In the genomic region with DNA sequence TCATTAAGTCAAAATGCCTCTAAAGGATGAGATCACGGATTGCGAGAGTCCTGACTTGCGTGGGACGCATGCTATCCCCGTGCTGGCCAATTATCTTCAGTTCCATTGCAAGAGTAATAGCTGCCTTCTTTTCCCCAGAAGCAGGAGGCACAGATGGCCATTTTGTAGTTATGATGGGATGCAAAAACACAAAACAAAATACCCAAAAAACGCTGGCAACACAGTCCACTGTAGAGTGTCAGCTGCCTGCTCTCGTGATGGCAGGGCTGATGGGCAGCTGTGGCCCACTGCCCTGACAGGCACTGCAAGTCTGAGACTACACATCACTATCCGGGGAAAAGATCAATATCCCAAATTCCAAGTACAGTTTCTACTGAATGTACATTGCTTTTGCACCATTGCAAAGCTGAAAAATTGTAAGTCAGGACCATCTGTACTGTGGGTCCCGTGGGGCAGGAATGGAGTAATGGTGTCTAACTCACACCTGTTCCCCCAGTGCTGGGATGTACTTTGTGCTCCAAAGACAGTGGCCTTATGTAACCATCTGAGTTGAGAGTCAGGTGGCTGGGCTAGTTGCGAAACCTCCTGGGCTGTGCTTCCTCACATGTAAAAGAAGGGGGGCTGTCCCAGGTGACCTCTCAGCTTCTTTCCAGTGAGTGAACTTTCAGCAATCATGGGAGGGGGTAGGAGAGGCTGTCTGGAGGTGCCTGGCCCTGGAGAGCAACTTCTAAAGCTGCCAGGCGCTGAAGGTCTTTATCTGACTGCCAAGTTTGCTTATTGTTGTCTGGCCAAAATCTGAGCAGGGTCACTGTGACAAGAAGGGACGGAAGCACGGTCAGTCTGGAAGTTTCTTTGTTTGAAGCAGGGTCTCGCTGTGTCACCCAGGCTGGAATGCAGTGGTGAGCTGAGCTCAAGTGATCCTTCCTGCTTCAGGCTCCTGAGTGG, we compare ENCODE assay signal across 14 cellular contexts. TPM values are rescaled to one million over a fixed set of nuclear protein-coding genes. Genes with fewer than 3 reads are reported as not detected.
DNase-seq lines count a peak whose midpoint lies in the region; ATAC-seq, FAIRE-seq and TF ChIP-seq lines count a peak whose summit lies in the region.
"Had no signal": no experiment of that assay in that cellular context is flagged by ENCODE, and none has a peak within 500 bp of the region (broad histone marks: within the 10 kb centered on the region; RNA-seq: fewer than 3 reads in every experiment).

No MANE protein-coding gene starts in this region.

- ATAC-seq in heart left ventricle (peak in 3 of 4 donors; percentile 45 to 73 (median 56)), pancreas (peak; percentile 63 to 87 (median 74))
- ATAC-seq: stimulated activated naive B cell treated with anti-CD40 and anti-IgM and Interleukin-4, amounts not matched to agents 10 μg/mL and 1 μg/mL and 100 μg/mL, for 72 hours had no signal

- H3K4me1 ChIP-seq in heart left ventricle, result peaks cover 0 to 18% (median 5%) of the 10 kb centered on the region in 12 donors
- peaks cover 0 to 6% (median 0%) of the 10 kb centered on the region in 3 donors for H3K4me1 ChIP-seq in pancreas
- no peaks in the 10 kb centered on the region for H3K4me1 ChIP-seq in A673 (ENCODE audit: insufficient read depth, low read length, poor library complexity, severe bottlenecking)
- H3K4me1 ChIP-seq in Peyer's patch, result peaks cover 0 to 12% (median 6%) of the 10 kb centered on the region in 4 donors

- POLR2A ChIA-PET in A673 (lab: Charles Lee; ENCODE audit: low non-redundant PET), result no interaction called here

- CTCF ChIA-PET in A673 (lab: Charles Lee), result no interaction called here

- H3K9me3 ChIP-seq in heart left ventricle, result no peaks in the 10 kb centered on the region
- no peaks in the 10 kb centered on the region for H3K9me3 ChIP-seq in pancreas
- no peaks in the 10 kb centered on the region for H3K9me3 ChIP-seq in A673 (ENCODE audit: low read depth, low read length, poor library complexity, severe bottlenecking)
- no peaks in the 10 kb centered on the region for H3K9me3 ChIP-seq in Peyer's patch
- H3K9me3 ChIP-seq: neutrophil had no signal

- peak; percentile 66 for DNase-seq in CD14-positive monocyte (ENCODE audit: low spot score)
- DNase-seq in NCI-H1694 treated with DMSO at 0.1 percent for 48 hours (lab: John Stamatoyannopoulos, UW), result peak; percentile 67
- DNase-seq in heart left ventricle, result peak in 4 of 5 donors; percentile 29 to 58 (median 38)
- DNase-seq in pancreas, result peak in 4 of 6 donors; percentile 21 to 55 (median 29)
- no peak for DNase-seq in NCI-H2029 treated with DMSO at 0.1 percent for 48 hours (lab: John Stamatoyannopoulos, UW)
- DNase-seq in ecto neural progenitor cell (ENCODE audit: low spot score), result no peak
- DNase-seq in A673 (ENCODE audit: low spot score), result no peak
- DNase-seq in Peyer's patch, result no peak
- DNase-seq: activated T-cell treated with anti-CD3 and anti-CD28 coated beads for 4 hours; NCI-H345; stimulated activated naive B cell treated with anti-CD40 and anti-IgM and Interleukin-4, amounts not matched to agents 10 μg/mL and 1 μg/mL and 100 μg/mL, for 72 hours had no signal

- H3K27me3 ChIP-seq in heart left ventricle (peaks cover 0 to 24% (median 4%) of the 10 kb centered on the region in 9 donors), pancreas (peaks cover 0 to 8% (median 0%) of the 10 kb centered on the region in 4 donors), A673 (replicated peaks; ENCODE audit: insufficient read depth, low read depth, low read length, poor library complexity) (peaks cover 13% of the 10 kb centered on the region), Peyer's patch (peaks cover 0 to 5% of the 10 kb centered on the region in 2 donors)

- intact Hi-C loops in CD14-positive monocyte (cut with micrococcal nuclease) (no loop called here), heart left ventricle (cut with DNase I) (no loop called here), pancreas (cut with DNase I) (loop anchor here in 1 of 3 donors (10.0 kb wide), 1 partner anchor 96 kb away; no protein-coding TSS in a partner anchor), A673 (cut with micrococcal nuclease; ENCODE audit: unreplicated experiment) (no loop called here)

- no peak overlapping the region for H3K4me3 ChIP-seq in heart left ventricle
- H3K4me3 ChIP-seq in pancreas, result no peak overlapping the region
- H3K4me3 ChIP-seq in A673 (ENCODE audit: low read depth, low read length, poor library complexity, severe bottlenecking), result no peak overlapping the region
- H3K4me3 ChIP-seq in Peyer's patch, result no peak overlapping the region

- 71 to 73% (median 72%) methylated on average over 13 to 14 of the region's 14 CpGs for WGBS in heart left ventricle, 4 donors
- WGBS in pancreas, 2 donors, result 45 to 46% methylated on average over 14 of the region's 14 CpGs

- H3K9me3 Mint-ChIP-seq in CD14-positive monocyte, result peaks cover 0 to 8% (median 0%) of the 10 kb centered on the region in 7 donors
- H3K9me3 Mint-ChIP-seq: stimulated activated naive B cell treated with anti-CD40 and anti-IgM and Interleukin-4, amounts not matched to agents 10 μg/mL and 1 μg/mL and 100 μg/mL, for 72 hours had no signal

- H3K36me3 Mint-ChIP-seq in CD14-positive monocyte, result peaks cover 7 to 8% of the 10 kb centered on the region in 2 donors
- H3K36me3 Mint-ChIP-seq: stimulated activated naive B cell treated with anti-CD40 and anti-IgM and Interleukin-4, amounts not matched to agents 10 μg/mL and 1 μg/mL and 100 μg/mL, for 72 hours had no signal

- H3K27ac Mint-ChIP-seq in CD14-positive monocyte, result peak overlapping the region in 3 of 7 donors; percentile 19 to 63 (median 40)
- H3K27ac Mint-ChIP-seq: stimulated activated naive B cell treated with anti-CD40 and anti-IgM and Interleukin-4, amounts not matched to agents 10 μg/mL and 1 μg/mL and 100 μg/mL, for 72 hours had no signal

- no peak for FAIRE-seq in pancreas (lab: Jason Lieb, UNC)
- FAIRE-seq: keratinocyte had no signal

- H3K27me3 Mint-ChIP-seq in CD14-positive monocyte (ENCODE audit: low read depth in 3 of 3), result peaks cover 21 to 24% (median 23%) of the 10 kb centered on the region in 3 donors

- peaks cover 29% of the 10 kb centered on the region for H3K4me1 Mint-ChIP-seq in CD14-positive monocyte

- no peak overlapping the region for H3K4me3 Mint-ChIP-seq in CD14-positive monocyte
- H3K4me3 Mint-ChIP-seq: stimulated activated naive B cell treated with anti-CD40 and anti-IgM and Interleukin-4, amounts not matched to agents 10 μg/mL and 1 μg/mL and 100 μg/mL, for 72 hours had no signal

- TF ChIP-seq POLR2A in heart left ventricle (IDR thresholded peaks at IDR 0.05) (no peak), Peyer's patch (IDR thresholded peaks at IDR 0.05) (no peak)

- H3K27ac ChIP-seq in heart left ventricle (peak overlapping the region in 6 of 12 donors; percentile 10 to 66 (median 42)), pancreas (peak overlapping the region in 1 of 4 donors; percentile 54), A673 (ENCODE audit: low read depth, low read length, poor library complexity, severe bottlenecking) (no peak overlapping the region), Peyer's patch (no peak overlapping the region)
- H3K27ac ChIP-seq: neutrophil, VCaP had no signal

- H3K36me3 ChIP-seq in heart left ventricle (no peaks in the 10 kb centered on the region), pancreas (no peaks in the 10 kb centered on the region), A673 (ENCODE audit: insufficient read depth, low read length, poor library complexity, severe bottlenecking) (no peaks in the 10 kb centered on the region), Peyer's patch (no peaks in the 10 kb centered on the region)
- H3K36me3 ChIP-seq: neutrophil had no signal

- no peak for TF ChIP-seq CTCF in CD14-positive monocyte (IDR thresholded peaks at IDR 0.05)
- no peak for TF ChIP-seq CTCF in heart left ventricle (IDR thresholded peaks at IDR 0.05)
- no peak for TF ChIP-seq CTCF in pancreas (IDR thresholded peaks at IDR 0.05)
- TF ChIP-seq CTCF in A673 (conservative IDR thresholded peaks at IDR 0.05; ENCODE audit: low read depth, low read length), result no peak
- no peak for TF ChIP-seq CTCF in Peyer's patch (IDR thresholded peaks at IDR 0.05)

- BruUV-seq in A673 (replicated peaks; lab: Mats Ljungman, UMichigan), result no TSS peak

RNA-seq across cellular contexts. Expression of gene SLC47A1, which starts 4.7 kb away (rescaled TPM):
- polyA plus RNA-seq in CD14-positive monocyte (1 to 10 TPM in 1 of 2 donors, under 1 TPM in 1; 0.44 to 2.0 TPM), heart left ventricle (1 to 10 TPM; 1.8 to 9.1 TPM), pancreas (under 1 TPM; 0.14 to 0.49 TPM)
- total RNA-seq in heart left ventricle (10 to 100 TPM in 7 of 9 donors, 1 to 10 TPM in 2; 5.8 to 25.5 (median 12.4) TPM), pancreas (under 1 TPM in 5 of 6 donors, not detected in 1; 0.12 to 0.97 (median 0.73) TPM), A673 (2021) (1.9 and 2.1 TPM in 2 replicates), Peyer's patch (1 to 10 TPM in 2 of 4 donors, not detected in 2; 1.2 to 3.8 TPM)

Comparison
In these comparisons a context has a peak if more than half of its experiments do, and no peak if none do; other contexts are left out.
1. DNase-seq: peak in CD14-positive monocyte (single experiment), NCI-H1694 treated with DMSO at 0.1 percent for 48 hours (single experiment), heart left ventricle (4 of 5) and pancreas (4 of 6); none in NCI-H2029 treated with DMSO at 0.1 percent for 48 hours (single experiment), ecto neural progenitor cell (single experiment), A673 (single experiment) and Peyer's patch (0 of 3).